ENCODE assay signal across 1 cellular context in the genomic region with DNA sequence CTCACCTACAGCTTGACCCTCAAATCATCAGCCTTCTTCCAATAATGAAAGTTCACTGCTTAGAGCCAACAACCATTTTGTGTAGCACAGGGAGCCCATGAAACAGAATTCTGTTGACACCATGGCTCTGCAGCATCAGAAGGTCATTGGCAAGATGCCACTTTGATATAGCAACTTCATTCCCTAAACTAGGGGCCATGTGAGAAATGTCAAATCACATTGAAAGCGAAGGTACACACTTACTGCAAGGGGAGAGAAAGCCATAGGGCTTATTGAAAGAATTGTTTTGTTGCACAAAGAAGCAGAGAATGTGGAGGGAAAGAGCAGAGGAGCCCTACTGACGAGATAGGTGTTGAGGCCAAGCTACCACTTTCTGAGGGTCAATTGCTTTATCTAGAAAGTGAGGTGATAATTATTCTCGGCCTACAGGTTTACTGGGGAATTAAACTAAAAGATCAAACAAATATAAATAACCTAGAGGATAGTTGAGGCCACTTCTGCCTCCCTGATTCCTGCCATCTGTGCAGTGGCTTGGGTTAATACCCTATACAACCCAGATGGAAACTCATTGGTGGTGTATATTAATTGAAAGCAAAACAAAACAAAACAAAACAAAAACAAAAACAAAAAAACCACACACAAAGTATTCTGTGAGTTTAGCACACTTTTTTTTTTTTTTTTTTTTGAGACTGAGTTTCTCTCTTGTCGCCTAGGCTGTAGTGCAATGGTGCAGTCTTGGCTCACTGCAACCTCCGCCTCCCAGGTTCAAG.
TF ChIP-seq lines count a peak whose summit lies in the region.

No MANE protein-coding gene starts in this region.

TF ChIP-seq in GM12878, 131 proteins besides CTCF, POLR2A, EP300 and RAD21 (continued from another document):
- TF ChIP-seq, protein P1, sequence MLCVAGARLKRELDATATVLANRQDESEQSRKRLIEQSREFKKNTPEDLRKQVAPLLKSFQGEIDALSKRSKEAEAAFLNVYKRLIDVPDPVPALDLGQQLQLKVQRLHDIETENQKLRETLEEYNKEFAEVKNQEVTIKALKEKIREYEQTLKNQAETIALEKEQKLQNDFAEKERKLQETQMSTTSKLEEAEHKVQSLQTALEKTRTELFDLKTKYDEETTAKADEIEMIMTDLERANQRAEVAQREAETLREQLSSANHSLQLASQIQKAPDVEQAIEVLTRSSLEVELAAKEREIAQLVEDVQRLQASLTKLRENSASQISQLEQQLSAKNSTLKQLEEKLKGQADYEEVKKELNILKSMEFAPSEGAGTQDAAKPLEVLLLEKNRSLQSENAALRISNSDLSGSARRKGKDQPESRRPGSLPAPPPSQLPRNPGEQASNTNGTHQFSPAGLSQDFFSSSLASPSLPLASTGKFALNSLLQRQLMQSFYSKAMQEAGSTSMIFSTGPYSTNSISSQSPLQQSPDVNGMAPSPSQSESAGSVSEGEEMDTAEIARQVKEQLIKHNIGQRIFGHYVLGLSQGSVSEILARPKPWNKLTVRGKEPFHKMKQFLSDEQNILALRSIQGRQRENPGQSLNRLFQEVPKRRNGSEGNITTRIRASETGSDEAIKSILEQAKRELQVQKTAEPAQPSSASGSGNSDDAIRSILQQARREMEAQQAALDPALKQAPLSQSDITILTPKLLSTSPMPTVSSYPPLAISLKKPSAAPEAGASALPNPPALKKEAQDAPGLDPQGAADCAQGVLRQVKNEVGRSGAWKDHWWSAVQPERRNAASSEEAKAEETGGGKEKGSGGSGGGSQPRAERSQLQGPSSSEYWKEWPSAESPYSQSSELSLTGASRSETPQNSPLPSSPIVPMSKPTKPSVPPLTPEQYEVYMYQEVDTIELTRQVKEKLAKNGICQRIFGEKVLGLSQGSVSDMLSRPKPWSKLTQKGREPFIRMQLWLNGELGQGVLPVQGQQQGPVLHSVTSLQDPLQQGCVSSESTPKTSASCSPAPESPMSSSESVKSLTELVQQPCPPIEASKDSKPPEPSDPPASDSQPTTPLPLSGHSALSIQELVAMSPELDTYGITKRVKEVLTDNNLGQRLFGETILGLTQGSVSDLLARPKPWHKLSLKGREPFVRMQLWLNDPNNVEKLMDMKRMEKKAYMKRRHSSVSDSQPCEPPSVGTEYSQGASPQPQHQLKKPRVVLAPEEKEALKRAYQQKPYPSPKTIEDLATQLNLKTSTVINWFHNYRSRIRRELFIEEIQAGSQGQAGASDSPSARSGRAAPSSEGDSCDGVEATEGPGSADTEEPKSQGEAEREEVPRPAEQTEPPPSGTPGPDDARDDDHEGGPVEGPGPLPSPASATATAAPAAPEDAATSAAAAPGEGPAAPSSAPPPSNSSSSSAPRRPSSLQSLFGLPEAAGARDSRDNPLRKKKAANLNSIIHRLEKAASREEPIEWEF (IDR thresholded peaks at IDR 0.05; ENCODE audit: insufficient replicate concordance, low read depth, low read length), result no peak
- TF ChIP-seq, protein P2, sequence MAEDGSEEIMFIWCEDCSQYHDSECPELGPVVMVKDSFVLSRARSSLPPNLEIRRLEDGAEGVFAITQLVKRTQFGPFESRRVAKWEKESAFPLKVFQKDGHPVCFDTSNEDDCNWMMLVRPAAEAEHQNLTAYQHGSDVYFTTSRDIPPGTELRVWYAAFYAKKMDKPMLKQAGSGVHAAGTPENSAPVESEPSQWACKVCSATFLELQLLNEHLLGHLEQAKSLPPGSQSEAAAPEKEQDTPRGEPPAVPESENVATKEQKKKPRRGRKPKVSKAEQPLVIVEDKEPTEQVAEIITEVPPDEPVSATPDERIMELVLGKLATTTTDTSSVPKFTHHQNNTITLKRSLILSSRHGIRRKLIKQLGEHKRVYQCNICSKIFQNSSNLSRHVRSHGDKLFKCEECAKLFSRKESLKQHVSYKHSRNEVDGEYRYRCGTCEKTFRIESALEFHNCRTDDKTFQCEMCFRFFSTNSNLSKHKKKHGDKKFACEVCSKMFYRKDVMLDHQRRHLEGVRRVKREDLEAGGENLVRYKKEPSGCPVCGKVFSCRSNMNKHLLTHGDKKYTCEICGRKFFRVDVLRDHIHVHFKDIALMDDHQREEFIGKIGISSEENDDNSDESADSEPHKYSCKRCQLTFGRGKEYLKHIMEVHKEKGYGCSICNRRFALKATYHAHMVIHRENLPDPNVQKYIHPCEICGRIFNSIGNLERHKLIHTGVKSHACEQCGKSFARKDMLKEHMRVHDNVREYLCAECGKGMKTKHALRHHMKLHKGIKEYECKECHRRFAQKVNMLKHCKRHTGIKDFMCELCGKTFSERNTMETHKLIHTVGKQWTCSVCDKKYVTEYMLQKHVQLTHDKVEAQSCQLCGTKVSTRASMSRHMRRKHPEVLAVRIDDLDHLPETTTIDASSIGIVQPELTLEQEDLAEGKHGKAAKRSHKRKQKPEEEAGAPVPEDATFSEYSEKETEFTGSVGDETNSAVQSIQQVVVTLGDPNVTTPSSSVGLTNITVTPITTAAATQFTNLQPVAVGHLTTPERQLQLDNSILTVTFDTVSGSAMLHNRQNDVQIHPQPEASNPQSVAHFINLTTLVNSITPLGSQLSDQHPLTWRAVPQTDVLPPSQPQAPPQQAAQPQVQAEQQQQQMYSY (CRISPR knock-in tag; IDR thresholded peaks at IDR 0.05), result no peak
- TF ChIP-seq SP1 (IDR thresholded peaks at IDR 0.05; ENCODE audit: low read depth, low read length) (no peak), SIX5 (IDR thresholded peaks at IDR 0.05; ENCODE audit: low read depth, low read length, severe bottlenecking) (no peak), MTA2 (IDR thresholded peaks at IDR 0.05; ENCODE audit: low read depth) (no peak)
